ENCODE assay signal across 7 cellular contexts in genomic region chr2:87640961-87641563, GRCh38.
DNase-seq lines count a peak whose midpoint lies in the region; ATAC-seq, FAIRE-seq and TF ChIP-seq lines count a peak whose summit lies in the region.
"Not testable (repeated sequence)": the region's sequence is repeated elsewhere in the genome, so short reads cannot be mapped to it uniquely, and the experiment has no call there.

No MANE protein-coding gene starts in this region.

- not testable (repeated sequence) for H3K27ac Mint-ChIP-seq in stimulated activated effector memory CD8-positive, alpha-beta T cell treated with anti-CD3 and anti-CD28 coated beads, Interleukin-12 subunit alpha, Interleukin-12 subunit beta, amount 100 ng/mL, for 72 hours

- intact Hi-C loops in endothelial cell of umbilical vein (cut with micrococcal nuclease), result not testable (repeated sequence)

- not testable (repeated sequence) for H3K4me2 ChIP-seq in endothelial cell of umbilical vein (ENCODE audit: insufficient read depth, low read length)

- H3K4me1 ChIP-seq in SJCRH30; endothelial cell of umbilical vein (ENCODE audit: control insufficient read depth, extremely low read depth, insufficient read depth, low read length): not testable (repeated sequence)

- not testable (repeated sequence) for TF ChIP-seq CTCF in endothelial cell of umbilical vein (IDR thresholded peaks at IDR 0.05; ENCODE audit: extremely low read depth in 1 of 2, insufficient read depth in 1 of 2, low read depth in 1 of 2, low read length in 2 of 2)

- H3K9me1 ChIP-seq in endothelial cell of umbilical vein (replicated peaks; ENCODE audit: control insufficient read depth, extremely low read depth, insufficient read depth, low read length), result not testable (repeated sequence)

- FAIRE-seq in endothelial cell of umbilical vein (lab: Jason Lieb, UNC), result peak; percentile 12

- H3K27ac ChIP-seq in SJCRH30, result peak overlapping the region; percentile 20; the same call in 1 of the 2 replicates
- not testable (repeated sequence) for H3K27ac ChIP-seq in endothelial cell of umbilical vein (ENCODE audit: insufficient read depth, low read depth, low read length)

- H3K79me2 ChIP-seq in endothelial cell of umbilical vein (ENCODE audit: control insufficient read depth, insufficient read depth, low read length), result not testable (repeated sequence)

- not testable (repeated sequence) for H3K4me3 ChIP-seq in SJCRH30; endothelial cell of umbilical vein (replicated peaks in 1 of 3; ENCODE audit: insufficient read depth in 1 of 3, low read depth in 1 of 3, low read length in 3 of 3)

- dilution Hi-C loops in endothelial cell of umbilical vein (cut with MboI; ENCODE audit: extremely low pct_ligation_motif_present, low sequenced_read_pairs), result not testable (repeated sequence)

- BruUV-seq in endothelial cell of umbilical vein (replicated peaks; lab: Mats Ljungman, UMichigan), result not testable (repeated sequence)

- H2AFZ ChIP-seq in endothelial cell of umbilical vein (ENCODE audit: low read depth, low read length), result not testable (repeated sequence)

- DNase-seq in Caki2 (ENCODE audit: low read depth) (peak; percentile 92), HK-2 (ENCODE audit: unreplicated experiment) (peak; percentile 10), SJCRH30 (peak in 1 of 2 experiments; percentile 16), amniotic epithelial cell (ENCODE audit: low read depth) (peak; percentile 24), kidney tubule cell (ENCODE audit: low spot score) (peak; percentile 94)
- not testable (repeated sequence) for DNase-seq in endothelial cell of umbilical vein (ENCODE audit: low read depth, low spot score); stimulated activated effector memory CD8-positive, alpha-beta T cell treated with anti-CD3 and anti-CD28 coated beads, Interleukin-12 subunit alpha, Interleukin-12 subunit beta, amount 100 ng/mL, for 72 hours (ENCODE audit: low spot score in 2 of 2)

- H3K9me3 ChIP-seq in SJCRH30 (replicated peaks); endothelial cell of umbilical vein (replicated peaks; ENCODE audit: control insufficient read depth, insufficient read depth, low read length): not testable (repeated sequence)

- H3K9me3 Mint-ChIP-seq in stimulated activated effector memory CD8-positive, alpha-beta T cell treated with anti-CD3 and anti-CD28 coated beads, Interleukin-12 subunit alpha, Interleukin-12 subunit beta, amount 100 ng/mL, for 72 hours, result not testable (repeated sequence)

- CTCF ChIA-PET in endothelial cell of umbilical vein (lab: Charles Lee), result not testable (repeated sequence)

- H3K4me3 Mint-ChIP-seq in stimulated activated effector memory CD8-positive, alpha-beta T cell treated with anti-CD3 and anti-CD28 coated beads, Interleukin-12 subunit alpha, Interleukin-12 subunit beta, amount 100 ng/mL, for 72 hours, result not testable (repeated sequence)

- in situ Hi-C loops in Caki2 (cut with HindIII; ENCODE audit: low pct_unique_long_range_greater_than_20kb, low sequenced_read_pairs), result not testable (repeated sequence)

- peak; percentile 59 for ATAC-seq in stimulated activated effector memory CD8-positive, alpha-beta T cell treated with anti-CD3 and anti-CD28 coated beads, Interleukin-12 subunit alpha, Interleukin-12 subunit beta, amount 100 ng/mL, for 72 hours

- H3K36me3 Mint-ChIP-seq in stimulated activated effector memory CD8-positive, alpha-beta T cell treated with anti-CD3 and anti-CD28 coated beads, Interleukin-12 subunit alpha, Interleukin-12 subunit beta, amount 100 ng/mL, for 72 hours, result not testable (repeated sequence)

- POLR2A ChIA-PET in endothelial cell of umbilical vein (lab: Charles Lee), result not testable (repeated sequence)

- not testable (repeated sequence) for H4K20me1 ChIP-seq in endothelial cell of umbilical vein (replicated peaks; ENCODE audit: control insufficient read depth, extremely low read depth, insufficient read depth, low read length)

- H3K36me3 ChIP-seq in SJCRH30; endothelial cell of umbilical vein (ENCODE audit: control insufficient read depth in 2 of 2, extremely low read depth in 1 of 2, insufficient read depth in 2 of 2, low read length in 2 of 2): not testable (repeated sequence)

- H3K9ac ChIP-seq in endothelial cell of umbilical vein (replicated peaks; ENCODE audit: extremely low read depth, insufficient read depth, low read length), result not testable (repeated sequence)

- not testable (repeated sequence) for TF ChIP-seq POLR2A in endothelial cell of umbilical vein (IDR thresholded peaks at IDR 0.05; ENCODE audit: low read depth, low read length)

- not testable (repeated sequence) for H3K4me1 Mint-ChIP-seq in stimulated activated effector memory CD8-positive, alpha-beta T cell treated with anti-CD3 and anti-CD28 coated beads, Interleukin-12 subunit alpha, Interleukin-12 subunit beta, amount 100 ng/mL, for 72 hours

- H3K27me3 ChIP-seq in SJCRH30; endothelial cell of umbilical vein (ENCODE audit: control insufficient read depth in 2 of 2, insufficient read depth in 2 of 2, low read length in 2 of 2): not testable (repeated sequence)
